In the genomic region with DNA sequence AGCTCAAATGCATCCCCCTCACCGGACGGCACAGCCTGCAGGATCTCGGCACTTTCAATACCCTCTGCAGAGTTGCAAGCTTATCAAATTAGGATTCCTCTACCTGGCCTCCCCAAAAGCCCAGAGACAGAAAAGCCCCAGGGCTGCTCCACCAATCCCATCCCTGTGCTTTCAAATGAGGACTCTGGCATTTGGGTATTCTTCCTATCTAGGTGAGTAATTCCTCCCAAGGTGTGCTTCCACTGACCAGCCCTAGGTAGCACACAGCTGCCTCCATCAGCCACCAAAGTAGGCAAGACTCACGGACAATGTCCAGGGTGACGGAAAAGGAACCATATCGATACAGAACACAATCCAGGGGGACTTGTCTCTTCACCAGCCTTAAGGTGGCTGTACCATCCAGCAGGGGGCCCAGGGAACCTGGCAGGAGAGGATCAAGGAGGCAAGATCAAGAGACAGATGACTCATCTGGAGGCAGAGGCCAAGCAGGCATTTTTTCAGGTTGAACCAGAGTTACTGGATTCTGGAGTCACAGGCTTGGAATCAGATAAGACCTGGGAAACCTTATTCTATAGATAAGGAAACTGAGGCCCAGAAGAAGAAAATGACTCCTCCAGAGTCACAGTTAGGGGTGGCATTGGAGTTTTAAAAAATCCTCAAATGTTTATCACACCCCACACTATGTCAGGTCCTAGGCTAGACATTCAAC, we compare ENCODE assay signal across 1 cellular context.
A peak's percentile ranks its signal among the peaks of the same experiment; 100 is the strongest.
TF ChIP-seq lines count a peak whose summit lies in the region.

No MANE protein-coding gene starts in this region.

TF ChIP-seq in IMR-90, 13 proteins besides CTCF, POLR2A, EP300 and RAD21:
- no peak for TF ChIP-seq USF2 (IDR thresholded peaks at IDR 0.05; ENCODE audit: low read depth, low read length)
- peak; percentile 67 for TF ChIP-seq FOS (IDR thresholded peaks at IDR 0.05; ENCODE audit: low read depth, low read length)
- no peak for TF ChIP-seq CHD1 (IDR thresholded peaks at IDR 0.05; ENCODE audit: low read depth, low read length)
- TF ChIP-seq SMC3 (IDR thresholded peaks at IDR 0.05; ENCODE audit: low read depth, low read length) = peak; percentile 61
- no peak for TF ChIP-seq MAFK (IDR thresholded peaks at IDR 0.05; ENCODE audit: low read depth, low read length)
- no peak for TF ChIP-seq MAZ (IDR thresholded peaks at IDR 0.05; ENCODE audit: borderline replicate concordance, low read depth, low read length)
- no peak for TF ChIP-seq NFE2L2 (IDR thresholded peaks at IDR 0.05; ENCODE audit: low read depth, low read length)
TF ChIP-seq in IMR-90: peak in this region for 2.
